In genomic region chr1:238439483-238439882, GRCh38 we compare ENCODE assay signal across 14 cellular contexts.
DNase-seq lines count a peak whose midpoint lies in the region; TF ChIP-seq lines count a peak whose summit lies in the region.
"Had no signal": no experiment of that assay in that cellular context is flagged by ENCODE, and none has a peak within 500 bp of the region (broad histone marks: within the 10 kb centered on the region; RNA-seq: fewer than 3 reads in every experiment).

No MANE protein-coding gene starts in this region.

- H3K27ac ChIP-seq in WERI-Rb-1 (peak overlapping the region; percentile 73), neuronal stem cell (replicated peaks; ENCODE audit: low read length) (no peak overlapping the region)
- H3K27ac ChIP-seq: BLaER1 treated with 17β-estradiol and CSF1 and Interleukin-3, amounts not matched to agents 10 nM and 100 nM; GM23248 had no signal

- no peak overlapping the region for H3K23ac ChIP-seq in neuronal stem cell (ENCODE audit: low read depth, low read length, poor library complexity)

- H2BK15ac ChIP-seq in neuronal stem cell (ENCODE audit: low read length): no peak overlapping the region

- H3K27me3 ChIP-seq in BE2C (no peaks in the 10 kb centered on the region), HAP-1 (ENCODE audit: low read depth) (no peaks in the 10 kb centered on the region), WERI-Rb-1 (ENCODE audit: insufficient read depth, low read depth, severe bottlenecking) (no peaks in the 10 kb centered on the region), neuronal stem cell (ENCODE audit: control insufficient read depth in 3 of 3, insufficient read depth in 3 of 3, low read depth in 1 of 3, low read length in 3 of 3) (no peaks in the 10 kb centered on the region)
- H3K27me3 ChIP-seq: BLaER1 treated with 17β-estradiol and CSF1 and Interleukin-3, amounts not matched to agents 10 nM and 100 nM had no signal

- no peak overlapping the region for H3K14ac ChIP-seq in neuronal stem cell (ENCODE audit: low read length)

- TF ChIP-seq CTCF in BE2C (IDR thresholded peaks at IDR 0.05; ENCODE audit: low read depth, low read length): no peak
- no peak for TF ChIP-seq CTCF in WERI-Rb-1 (IDR thresholded peaks at IDR 0.05; ENCODE audit: low read depth, low read length)

- H3K9ac ChIP-seq in neuronal stem cell (ENCODE audit: low read depth, low read length, poor library complexity): no peak overlapping the region
- H3K9ac ChIP-seq: BLaER1 treated with 17β-estradiol and CSF1 and Interleukin-3, amounts not matched to agents 10 nM and 100 nM; GM23248 had no signal

- no peak overlapping the region for H3K4ac ChIP-seq in neuronal stem cell (ENCODE audit: low read length)

- no peak overlapping the region for H2BK120ac ChIP-seq in neuronal stem cell (ENCODE audit: low read depth, low read length)

- H2AK5ac ChIP-seq in neuronal stem cell (ENCODE audit: low read depth, low read length): no peak overlapping the region

- no peak overlapping the region for H3K4me2 ChIP-seq in neuronal stem cell (ENCODE audit: insufficient read depth, low read length, poor library complexity, severe bottlenecking)
- H3K4me2 ChIP-seq: BLaER1 treated with 17β-estradiol and CSF1 and Interleukin-3, amounts not matched to agents 10 nM and 100 nM had no signal

- H4K8ac ChIP-seq in neuronal stem cell (ENCODE audit: low read depth, low read length): no peak overlapping the region

- H3K4me3 ChIP-seq in BE2C (ENCODE audit: low read depth, low read length) (no peak overlapping the region), HAP-1 (no peak overlapping the region), WERI-Rb-1 (ENCODE audit: low read depth, low read length) (no peak overlapping the region), neuronal stem cell (ENCODE audit: low read length in 2 of 2) (no peak overlapping the region)
- H3K4me3 ChIP-seq: BLaER1 treated with 17β-estradiol and CSF1 and Interleukin-3, amounts not matched to agents 10 nM and 100 nM; GM23248 had no signal

- H3K9me3 ChIP-seq in BE2C (no peaks in the 10 kb centered on the region), HAP-1 (no peaks in the 10 kb centered on the region), WERI-Rb-1 (ENCODE audit: severe bottlenecking) (no peaks in the 10 kb centered on the region), neuronal stem cell (replicated peaks in 1 of 2; ENCODE audit: control insufficient read depth in 2 of 2, insufficient read depth in 1 of 2, low read depth in 1 of 2, low read length in 2 of 2) (no peaks in the 10 kb centered on the region)
- H3K9me3 ChIP-seq: BLaER1 treated with 17β-estradiol and CSF1 and Interleukin-3, amounts not matched to agents 10 nM and 100 nM had no signal

- in situ Hi-C loops in HAP-1 (cut with MboI; ENCODE audit: low sequenced_read_pairs): no loop called here

- H2BK12ac ChIP-seq in neuronal stem cell (ENCODE audit: low read length): no peak overlapping the region

- H3K36me3 ChIP-seq in BE2C (no peaks in the 10 kb centered on the region), HAP-1 (replicated peaks) (no peaks in the 10 kb centered on the region), WERI-Rb-1 (no peaks in the 10 kb centered on the region), neuronal stem cell (replicated peaks in 1 of 2; ENCODE audit: control insufficient read depth in 2 of 2, insufficient read depth in 2 of 2, low read length in 2 of 2) (no peaks in the 10 kb centered on the region)
- H3K36me3 ChIP-seq: BLaER1 treated with 17β-estradiol and CSF1 and Interleukin-3, amounts not matched to agents 10 nM and 100 nM had no signal

- DNase-seq in BE2C (peak; percentile 31), HAP-1 (ENCODE audit: low spot score in 2 of 2) (peak; percentile 46 to 73), WERI-Rb-1 (peak; percentile 81), neuronal stem cell (ENCODE audit: low spot score) (peak; percentile 8), SKM-1 treated with dmso at 0.1 percent for 144 hours (lab: John Stamatoyannopoulos, UW; ENCODE audit: unreplicated experiment) (no peak), SW 1271 (lab: John Stamatoyannopoulos, UW) (no peak), GDM1 (lab: John Stamatoyannopoulos, UW) (no peak), globus pallidus (ENCODE audit: low spot score) (no peak)
- DNase-seq: 8988T; AML-193; CD4-positive, CD25-positive, alpha-beta regulatory T cell; DMS79; GM23248 had no signal

- H3K79me1 ChIP-seq in neuronal stem cell (ENCODE audit: low read depth, low read length): no peaks in the 10 kb centered on the region

- H2BK5ac ChIP-seq in neuronal stem cell (ENCODE audit: low read length): no peak overlapping the region

- peaks cover 14% of the 10 kb centered on the region for H3K4me1 ChIP-seq in BE2C
- peaks cover 8% of the 10 kb centered on the region for H3K4me1 ChIP-seq in HAP-1
- no peaks in the 10 kb centered on the region for H3K4me1 ChIP-seq in neuronal stem cell (ENCODE audit: control insufficient read depth in 2 of 2, insufficient read depth in 1 of 2, low read depth in 1 of 2, low read length in 2 of 2)
- H3K4me1 ChIP-seq: BLaER1 treated with 17β-estradiol and CSF1 and Interleukin-3, amounts not matched to agents 10 nM and 100 nM had no signal

- no peak overlapping the region for H4K91ac ChIP-seq in neuronal stem cell (ENCODE audit: low read depth, low read length, poor library complexity)

- no peak overlapping the region for H3K18ac ChIP-seq in neuronal stem cell (ENCODE audit: low read length)

- no peak overlapping the region for H2AFZ ChIP-seq in neuronal stem cell (ENCODE audit: low read length)
- H2AFZ ChIP-seq: GM23248 had no signal

Comparison
In these comparisons a context has a peak if more than half of its experiments do, and no peak if none do; other contexts are left out.
1. DNase-seq: peak in BE2C (single experiment), HAP-1 (2 of 2), WERI-Rb-1 (single experiment) and neuronal stem cell (single experiment); none in SKM-1 treated with dmso at 0.1 percent for 144 hours (single experiment), SW 1271 (0 of 2), GDM1 (single experiment) and globus pallidus (single experiment).